Comparison of ENCODE assay signal across 1 cellular context in the genomic region with DNA sequence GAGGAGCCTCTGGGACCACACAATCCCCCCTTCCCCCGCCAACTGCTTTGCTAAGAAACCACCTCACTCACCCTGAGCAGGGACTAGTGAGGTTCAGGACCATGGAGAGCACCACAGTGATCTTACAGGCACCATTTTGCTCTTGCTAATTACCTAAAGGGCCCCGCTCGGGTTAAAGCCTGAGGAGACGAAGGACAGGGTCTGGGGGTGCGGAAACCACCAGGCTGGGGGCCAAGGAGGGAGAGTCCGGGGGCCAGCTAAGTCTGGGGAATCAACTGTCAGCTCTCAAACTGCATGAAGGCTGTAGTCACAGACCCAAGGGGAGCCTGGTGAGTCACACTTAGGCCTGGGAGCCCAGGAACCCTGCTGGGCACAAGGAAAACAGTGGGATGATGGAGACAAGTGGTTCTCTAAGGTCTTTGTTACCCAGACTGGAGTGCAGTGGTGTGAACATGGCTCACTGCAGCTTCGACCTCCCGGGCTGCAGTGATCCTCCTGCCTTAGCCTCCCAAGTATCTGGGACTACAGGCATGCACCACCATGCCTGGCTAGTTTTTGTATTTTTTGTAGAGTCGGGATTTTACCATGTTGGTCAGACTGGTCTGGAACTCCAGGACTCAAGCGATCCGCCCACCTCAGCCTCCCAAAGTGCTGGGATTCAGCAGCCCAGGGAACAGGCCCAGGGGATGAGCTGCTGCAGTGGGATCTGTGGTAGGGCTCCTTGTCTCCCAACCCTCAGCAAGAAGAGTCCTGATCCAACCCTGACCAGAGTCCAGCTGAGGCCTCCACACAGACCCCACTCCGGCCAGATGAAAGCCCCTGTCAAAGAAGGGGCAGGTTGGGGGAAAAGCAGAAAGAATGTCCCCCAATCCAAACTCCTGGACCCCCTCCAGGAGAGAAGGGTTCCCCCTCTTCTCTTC.
TF ChIP-seq lines count a peak whose summit lies in the region.

No MANE protein-coding gene starts in this region.

TF ChIP-seq in HepG2, 621 proteins besides CTCF, POLR2A, EP300 and RAD21 (continued from another document and continues in another):
- TF ChIP-seq, protein P1, sequence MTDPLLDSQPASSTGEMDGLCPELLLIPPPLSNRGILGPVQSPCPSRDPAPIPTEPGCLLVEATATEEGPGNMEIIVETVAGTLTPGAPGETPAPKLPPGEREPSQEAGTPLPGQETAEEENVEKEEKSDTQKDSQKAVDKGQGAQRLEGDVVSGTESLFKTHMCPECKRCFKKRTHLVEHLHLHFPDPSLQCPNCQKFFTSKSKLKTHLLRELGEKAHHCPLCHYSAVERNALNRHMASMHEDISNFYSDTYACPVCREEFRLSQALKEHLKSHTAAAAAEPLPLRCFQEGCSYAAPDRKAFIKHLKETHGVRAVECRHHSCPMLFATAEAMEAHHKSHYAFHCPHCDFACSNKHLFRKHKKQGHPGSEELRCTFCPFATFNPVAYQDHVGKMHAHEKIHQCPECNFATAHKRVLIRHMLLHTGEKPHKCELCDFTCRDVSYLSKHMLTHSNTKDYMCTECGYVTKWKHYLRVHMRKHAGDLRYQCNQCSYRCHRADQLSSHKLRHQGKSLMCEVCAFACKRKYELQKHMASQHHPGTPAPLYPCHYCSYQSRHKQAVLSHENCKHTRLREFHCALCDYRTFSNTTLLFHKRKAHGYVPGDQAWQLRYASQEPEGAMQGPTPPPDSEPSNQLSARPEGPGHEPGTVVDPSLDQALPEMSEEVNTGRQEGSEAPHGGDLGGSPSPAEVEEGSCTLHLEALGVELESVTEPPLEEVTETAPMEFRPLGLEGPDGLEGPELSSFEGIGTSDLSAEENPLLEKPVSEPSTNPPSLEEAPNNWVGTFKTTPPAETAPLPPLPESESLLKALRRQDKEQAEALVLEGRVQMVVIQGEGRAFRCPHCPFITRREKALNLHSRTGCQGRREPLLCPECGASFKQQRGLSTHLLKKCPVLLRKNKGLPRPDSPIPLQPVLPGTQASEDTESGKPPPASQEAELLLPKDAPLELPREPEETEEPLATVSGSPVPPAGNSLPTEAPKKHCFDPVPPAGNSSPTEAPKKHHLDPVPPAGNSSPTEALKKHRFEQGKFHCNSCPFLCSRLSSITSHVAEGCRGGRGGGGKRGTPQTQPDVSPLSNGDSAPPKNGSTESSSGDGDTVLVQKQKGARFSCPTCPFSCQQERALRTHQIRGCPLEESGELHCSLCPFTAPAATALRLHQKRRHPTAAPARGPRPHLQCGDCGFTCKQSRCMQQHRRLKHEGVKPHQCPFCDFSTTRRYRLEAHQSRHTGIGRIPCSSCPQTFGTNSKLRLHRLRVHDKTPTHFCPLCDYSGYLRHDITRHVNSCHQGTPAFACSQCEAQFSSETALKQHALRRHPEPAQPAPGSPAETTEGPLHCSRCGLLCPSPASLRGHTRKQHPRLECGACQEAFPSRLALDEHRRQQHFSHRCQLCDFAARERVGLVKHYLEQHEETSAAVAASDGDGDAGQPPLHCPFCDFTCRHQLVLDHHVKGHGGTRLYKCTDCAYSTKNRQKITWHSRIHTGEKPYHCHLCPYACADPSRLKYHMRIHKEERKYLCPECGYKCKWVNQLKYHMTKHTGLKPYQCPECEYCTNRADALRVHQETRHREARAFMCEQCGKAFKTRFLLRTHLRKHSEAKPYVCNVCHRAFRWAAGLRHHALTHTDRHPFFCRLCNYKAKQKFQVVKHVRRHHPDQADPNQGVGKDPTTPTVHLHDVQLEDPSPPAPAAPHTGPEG (CRISPR knock-in tag; IDR thresholded peaks at IDR 0.05) = peak; percentile 43; the same call in 1 of the 2 replicates
- TF ChIP-seq FOXK1 (CRISPR knock-in tag; IDR thresholded peaks at IDR 0.05; ENCODE audit: borderline replicate concordance, low read depth) (peak; percentile 45; the same call in 1 of the 2 replicates), ZFP36 (IDR thresholded peaks at IDR 0.05; ENCODE audit: borderline replicate concordance, low read depth, low read length, partially characterized antibody) (no peak), ZNF143 (CRISPR knock-in tag; IDR thresholded peaks at IDR 0.05) (no peak), IRF2 (CRISPR knock-in tag; IDR thresholded peaks at IDR 0.05) (0 out of 2 replicates have a peak, but pooled peaks have one; percentile 31), ZBTB42 (CRISPR knock-in tag; IDR thresholded peaks at IDR 0.05) (no peak), HDAC2 (CRISPR knock-in tag; IDR thresholded peaks at IDR 0.05) (peak; percentile 35; the same call in 1 of the 2 replicates), KLF16 (CRISPR knock-in tag; IDR thresholded peaks at IDR 0.05) (peak in 1 of 2 experiments; percentile 83; a peak in 2 of 4 replicates), SKI (IDR thresholded peaks at IDR 0.05; ENCODE audit: partially characterized antibody) (no peak), SMAD1 (CRISPR knock-in tag; IDR thresholded peaks at IDR 0.05; ENCODE audit: borderline replicate concordance, low read depth) (no peak), NR2F6 (IDR thresholded peaks at IDR 0.05) (no peak), NR2F6 (CRISPR knock-in tag; IDR thresholded peaks at IDR 0.05) (0 out of 2 replicates have a peak, but pooled peaks have one; percentile 17), ZNF644 (CRISPR knock-in tag; IDR thresholded peaks at IDR 0.05; ENCODE audit: low read depth) (peak; percentile 99), HIVEP1 (CRISPR knock-in tag; IDR thresholded peaks at IDR 0.05) (no peak), U2AF2 (IDR thresholded peaks at IDR 0.05; ENCODE audit: low read depth, low read length) (no peak), FOXA3 (CRISPR knock-in tag; IDR thresholded peaks at IDR 0.05) (0 out of 2 replicates have a peak, but pooled peaks have one; percentile 17), ZNF264 (CRISPR knock-in tag; IDR thresholded peaks at IDR 0.05) (0 out of 2 replicates have a peak, but pooled peaks have one; percentile 30), NCOA1 (CRISPR knock-in tag; IDR thresholded peaks at IDR 0.05) (no peak), NKX3-1 (CRISPR knock-in tag; IDR thresholded peaks at IDR 0.05) (peak; percentile 62; the same call in 1 of the 2 replicates), ZSCAN21 (CRISPR knock-in tag; IDR thresholded peaks at IDR 0.05; ENCODE audit: borderline replicate concordance) (peak; percentile 75), WIZ (CRISPR knock-in tag; IDR thresholded peaks at IDR 0.05) (peak; percentile 97), RFXAP (CRISPR knock-in tag; IDR thresholded peaks at IDR 0.05; ENCODE audit: borderline replicate concordance) (no peak), GATAD1 (CRISPR knock-in tag; IDR thresholded peaks at IDR 0.05) (peak; percentile 62), SMAD3 (CRISPR knock-in tag; IDR thresholded peaks at IDR 0.05) (peak; percentile 91), HOXA5 (CRISPR knock-in tag; IDR thresholded peaks at IDR 0.05) (0 out of 2 replicates have a peak, but pooled peaks have one; percentile 53), ZNF12 (CRISPR knock-in tag; IDR thresholded peaks at IDR 0.05) (peak; percentile 46; the same call in 1 of the 2 replicates), SOX6 (IDR thresholded peaks at IDR 0.05) (no peak), SOX6 (CRISPR knock-in tag; IDR thresholded peaks at IDR 0.05) (no peak), RXRA (CRISPR knock-in tag; IDR thresholded peaks at IDR 0.05) (no peak), ZFP36L2 (CRISPR knock-in tag; IDR thresholded peaks at IDR 0.05) (peak; percentile 77; the same call in 1 of the 2 replicates), GTF2F1 (IDR thresholded peaks at IDR 0.05; ENCODE audit: low read length) (no peak), ZBTB7B (CRISPR knock-in tag; IDR thresholded peaks at IDR 0.05) (no peak), MEIS2 (CRISPR knock-in tag; IDR thresholded peaks at IDR 0.05) (peak; percentile 27; the same call in 1 of the 2 replicates), BORCS8-MEF2B (CRISPR knock-in tag; IDR thresholded peaks at IDR 0.05) (peak; percentile 81; the same call in 1 of the 2 replicates), GATAD2A (CRISPR knock-in tag; IDR thresholded peaks at IDR 0.05) (0 out of 2 replicates have a peak, but pooled peaks have one; percentile 20), ZNF589 (CRISPR knock-in tag; conservative IDR thresholded peaks at IDR 0.05) (0 out of 2 replicates have a peak, but pooled peaks have one; percentile 49)
- TF ChIP-seq, protein P2, sequence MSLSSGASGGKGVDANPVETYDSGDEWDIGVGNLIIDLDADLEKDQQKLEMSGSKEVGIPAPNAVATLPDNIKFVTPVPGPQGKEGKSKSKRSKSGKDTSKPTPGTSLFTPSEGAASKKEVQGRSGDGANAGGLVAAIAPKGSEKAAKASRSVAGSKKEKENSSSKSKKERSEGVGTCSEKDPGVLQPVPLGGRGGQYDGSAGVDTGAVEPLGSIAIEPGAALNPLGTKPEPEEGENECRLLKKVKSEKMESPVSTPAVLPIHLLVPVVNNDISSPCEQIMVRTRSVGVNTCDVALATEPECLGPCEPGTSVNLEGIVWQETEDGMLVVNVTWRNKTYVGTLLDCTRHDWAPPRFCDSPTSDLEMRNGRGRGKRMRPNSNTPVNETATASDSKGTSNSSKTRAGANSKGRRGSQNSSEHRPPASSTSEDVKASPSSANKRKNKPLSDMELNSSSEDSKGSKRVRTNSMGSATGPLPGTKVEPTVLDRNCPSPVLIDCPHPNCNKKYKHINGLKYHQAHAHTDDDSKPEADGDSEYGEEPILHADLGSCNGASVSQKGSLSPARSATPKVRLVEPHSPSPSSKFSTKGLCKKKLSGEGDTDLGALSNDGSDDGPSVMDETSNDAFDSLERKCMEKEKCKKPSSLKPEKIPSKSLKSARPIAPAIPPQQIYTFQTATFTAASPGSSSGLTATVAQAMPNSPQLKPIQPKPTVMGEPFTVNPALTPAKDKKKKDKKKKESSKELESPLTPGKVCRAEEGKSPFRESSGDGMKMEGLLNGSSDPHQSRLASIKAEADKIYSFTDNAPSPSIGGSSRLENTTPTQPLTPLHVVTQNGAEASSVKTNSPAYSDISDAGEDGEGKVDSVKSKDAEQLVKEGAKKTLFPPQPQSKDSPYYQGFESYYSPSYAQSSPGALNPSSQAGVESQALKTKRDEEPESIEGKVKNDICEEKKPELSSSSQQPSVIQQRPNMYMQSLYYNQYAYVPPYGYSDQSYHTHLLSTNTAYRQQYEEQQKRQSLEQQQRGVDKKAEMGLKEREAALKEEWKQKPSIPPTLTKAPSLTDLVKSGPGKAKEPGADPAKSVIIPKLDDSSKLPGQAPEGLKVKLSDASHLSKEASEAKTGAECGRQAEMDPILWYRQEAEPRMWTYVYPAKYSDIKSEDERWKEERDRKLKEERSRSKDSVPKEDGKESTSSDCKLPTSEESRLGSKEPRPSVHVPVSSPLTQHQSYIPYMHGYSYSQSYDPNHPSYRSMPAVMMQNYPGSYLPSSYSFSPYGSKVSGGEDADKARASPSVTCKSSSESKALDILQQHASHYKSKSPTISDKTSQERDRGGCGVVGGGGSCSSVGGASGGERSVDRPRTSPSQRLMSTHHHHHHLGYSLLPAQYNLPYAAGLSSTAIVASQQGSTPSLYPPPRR (CRISPR knock-in tag; IDR thresholded peaks at IDR 0.05; ENCODE audit: borderline replicate concordance) = no peak
- TF ChIP-seq, protein P3, sequence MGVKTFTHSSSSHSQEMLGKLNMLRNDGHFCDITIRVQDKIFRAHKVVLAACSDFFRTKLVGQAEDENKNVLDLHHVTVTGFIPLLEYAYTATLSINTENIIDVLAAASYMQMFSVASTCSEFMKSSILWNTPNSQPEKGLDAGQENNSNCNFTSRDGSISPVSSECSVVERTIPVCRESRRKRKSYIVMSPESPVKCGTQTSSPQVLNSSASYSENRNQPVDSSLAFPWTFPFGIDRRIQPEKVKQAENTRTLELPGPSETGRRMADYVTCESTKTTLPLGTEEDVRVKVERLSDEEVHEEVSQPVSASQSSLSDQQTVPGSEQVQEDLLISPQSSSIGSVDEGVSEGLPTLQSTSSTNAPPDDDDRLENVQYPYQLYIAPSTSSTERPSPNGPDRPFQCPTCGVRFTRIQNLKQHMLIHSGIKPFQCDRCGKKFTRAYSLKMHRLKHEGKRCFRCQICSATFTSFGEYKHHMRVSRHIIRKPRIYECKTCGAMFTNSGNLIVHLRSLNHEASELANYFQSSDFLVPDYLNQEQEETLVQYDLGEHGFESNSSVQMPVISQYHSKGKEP (CRISPR knock-in tag; IDR thresholded peaks at IDR 0.05) = peak; percentile 40; the same call in 1 of the 2 replicates
- TF ChIP-seq, protein P4, sequence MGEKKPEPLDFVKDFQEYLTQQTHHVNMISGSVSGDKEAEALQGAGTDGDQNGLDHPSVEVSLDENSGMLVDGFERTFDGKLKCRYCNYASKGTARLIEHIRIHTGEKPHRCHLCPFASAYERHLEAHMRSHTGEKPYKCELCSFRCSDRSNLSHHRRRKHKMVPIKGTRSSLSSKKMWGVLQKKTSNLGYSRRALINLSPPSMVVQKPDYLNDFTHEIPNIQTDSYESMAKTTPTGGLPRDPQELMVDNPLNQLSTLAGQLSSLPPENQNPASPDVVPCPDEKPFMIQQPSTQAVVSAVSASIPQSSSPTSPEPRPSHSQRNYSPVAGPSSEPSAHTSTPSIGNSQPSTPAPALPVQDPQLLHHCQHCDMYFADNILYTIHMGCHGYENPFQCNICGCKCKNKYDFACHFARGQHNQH (CRISPR knock-in tag; IDR thresholded peaks at IDR 0.05) = 0 out of 2 replicates have a peak, but pooled peaks have one; percentile 54
- TF ChIP-seq, protein P5, sequence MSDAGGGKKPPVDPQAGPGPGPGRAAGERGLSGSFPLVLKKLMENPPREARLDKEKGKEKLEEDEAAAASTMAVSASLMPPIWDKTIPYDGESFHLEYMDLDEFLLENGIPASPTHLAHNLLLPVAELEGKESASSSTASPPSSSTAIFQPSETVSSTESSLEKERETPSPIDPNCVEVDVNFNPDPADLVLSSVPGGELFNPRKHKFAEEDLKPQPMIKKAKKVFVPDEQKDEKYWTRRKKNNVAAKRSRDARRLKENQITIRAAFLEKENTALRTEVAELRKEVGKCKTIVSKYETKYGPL (CRISPR knock-in tag; IDR thresholded peaks at IDR 0.05) = no peak
- TF ChIP-seq, protein P6, sequence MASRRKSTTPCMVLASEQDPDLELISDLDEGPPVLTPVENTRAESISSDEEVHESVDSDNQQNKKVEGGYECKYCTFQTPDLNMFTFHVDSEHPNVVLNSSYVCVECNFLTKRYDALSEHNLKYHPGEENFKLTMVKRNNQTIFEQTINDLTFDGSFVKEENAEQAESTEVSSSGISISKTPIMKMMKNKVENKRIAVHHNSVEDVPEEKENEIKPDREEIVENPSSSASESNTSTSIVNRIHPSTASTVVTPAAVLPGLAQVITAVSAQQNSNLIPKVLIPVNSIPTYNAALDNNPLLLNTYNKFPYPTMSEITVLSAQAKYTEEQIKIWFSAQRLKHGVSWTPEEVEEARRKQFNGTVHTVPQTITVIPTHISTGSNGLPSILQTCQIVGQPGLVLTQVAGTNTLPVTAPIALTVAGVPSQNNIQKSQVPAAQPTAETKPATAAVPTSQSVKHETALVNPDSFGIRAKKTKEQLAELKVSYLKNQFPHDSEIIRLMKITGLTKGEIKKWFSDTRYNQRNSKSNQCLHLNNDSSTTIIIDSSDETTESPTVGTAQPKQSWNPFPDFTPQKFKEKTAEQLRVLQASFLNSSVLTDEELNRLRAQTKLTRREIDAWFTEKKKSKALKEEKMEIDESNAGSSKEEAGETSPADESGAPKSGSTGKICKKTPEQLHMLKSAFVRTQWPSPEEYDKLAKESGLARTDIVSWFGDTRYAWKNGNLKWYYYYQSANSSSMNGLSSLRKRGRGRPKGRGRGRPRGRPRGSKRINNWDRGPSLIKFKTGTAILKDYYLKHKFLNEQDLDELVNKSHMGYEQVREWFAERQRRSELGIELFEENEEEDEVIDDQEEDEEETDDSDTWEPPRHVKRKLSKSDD (CRISPR knock-in tag; IDR thresholded peaks at IDR 0.05; ENCODE audit: low read depth) = 0 out of 2 replicates have a peak, but pooled peaks have one; percentile 28
- TF ChIP-seq, protein P7, sequence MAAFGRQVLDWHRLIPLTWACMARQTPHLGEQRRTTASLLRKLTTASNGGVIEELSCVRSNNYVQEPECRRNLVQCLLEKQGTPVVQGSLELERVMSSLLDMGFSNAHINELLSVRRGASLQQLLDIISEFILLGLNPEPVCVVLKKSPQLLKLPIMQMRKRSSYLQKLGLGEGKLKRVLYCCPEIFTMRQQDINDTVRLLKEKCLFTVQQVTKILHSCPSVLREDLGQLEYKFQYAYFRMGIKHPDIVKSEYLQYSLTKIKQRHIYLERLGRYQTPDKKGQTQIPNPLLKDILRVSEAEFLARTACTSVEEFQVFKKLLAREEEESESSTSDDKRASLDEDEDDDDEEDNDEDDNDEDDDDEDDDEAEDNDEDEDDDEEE (CRISPR knock-in tag; IDR thresholded peaks at IDR 0.05) = 0 out of 2 replicates have a peak, but pooled peaks have one; percentile 36
